ENCODE assay signal across 22 cellular contexts in genomic region chr9:115913666-115914065, GRCh38.
A peak's percentile ranks its signal among the peaks of the same experiment; 100 is the strongest.
DNase-seq lines count a peak whose midpoint lies in the region; ATAC-seq and TF ChIP-seq lines count a peak whose summit lies in the region.
"Had no signal": no experiment of that assay in that cellular context is flagged by ENCODE, and none has a peak within 500 bp of the region (broad histone marks: within the 10 kb centered on the region; RNA-seq: fewer than 3 reads in every experiment).

No MANE protein-coding gene starts in this region.

- TF ChIP-seq CTCF in epithelial cell of esophagus (IDR thresholded peaks at IDR 0.05; ENCODE audit: insufficient read depth, low read depth, low read length, missing control alignments): no peak
- no peak for TF ChIP-seq CTCF in GM10248 (IDR thresholded peaks at IDR 0.05; ENCODE audit: control extremely low read depth, extremely low read depth, low read depth, missing control alignments)
- TF ChIP-seq CTCF in colonic mucosa (IDR thresholded peaks at IDR 0.05): no peak

- intact Hi-C loops in posterior cingulate gyrus (cut with DNase I) (no loop called here), colonic mucosa (cut with DNase I) (no loop called here)

- POLR2A ChIA-PET in GM10248 (lab: Yijun Ruan, JAX): no interaction called here

- no peak overlapping the region for H3K27ac ChIP-seq in colonic mucosa
- H3K27ac ChIP-seq: epithelial cell of prostate, thyroid gland had no signal

- H3K36me3 ChIP-seq in colonic mucosa: no peaks in the 10 kb centered on the region
- H3K36me3 ChIP-seq: thyroid gland had no signal

- CTCF ChIA-PET in GM10248 (lab: Yijun Ruan, JAX): interaction anchor here (1.3 kb wide), 1 partner anchor 12 kb away, joined by 4 read pairs; no protein-coding TSS in a partner anchor

- no peaks in the 10 kb centered on the region for H3K9me3 ChIP-seq in colonic mucosa
- H3K9me3 ChIP-seq: thyroid gland had no signal

- DNase-seq in AG08396 (ENCODE audit: low spot score): peak; percentile 16
- peak; percentile 4 for DNase-seq in LHCN-M2 (ENCODE audit: low read depth)
- peak; percentile 1 for DNase-seq in epithelial cell of esophagus (ENCODE audit: low read depth)
- peak; percentile 4 for DNase-seq in kidney tubule cell (ENCODE audit: low spot score)
- no peak for DNase-seq in GM10248 (ENCODE audit: extremely low spot score)
- DNase-seq in posterior cingulate gyrus: no peak
- no peak for DNase-seq in colonic mucosa
- DNase-seq: ACHN; activated CD4-positive, alpha-beta T cell treated with anti-CD3 and anti-CD28 coated beads, Interleukin-2, amount 10 ng/mL, durations not matched to agents 7 days and 5 days; activated naive CD4-positive, alpha-beta T cell treated with anti-CD3 and anti-CD28 coated beads, Interleukin-2, amount 50 U/mL, for 16 hours; anterior cingulate cortex; CD4-positive, alpha-beta T cell; cerebellar nuclear complex; kidney; NCI-H1417; NCI-H2081; NCI-H446; NCI-H82; stimulated activated naive CD4-positive, alpha-beta T cell treated with Interleukin-2 at 50 U/mL for 16 hours; thyroid gland had no signal

- no peaks in the 10 kb centered on the region for H3K27me3 ChIP-seq in colonic mucosa
- H3K27me3 ChIP-seq: thyroid gland had no signal

- H3K4me1 ChIP-seq in colonic mucosa: no peaks in the 10 kb centered on the region
- H3K4me1 ChIP-seq: thyroid gland had no signal

- no peak overlapping the region for H3K4me3 ChIP-seq in epithelial cell of esophagus (ENCODE audit: low read length)
- no peak overlapping the region for H3K4me3 ChIP-seq in colonic mucosa
- H3K4me3 ChIP-seq: thyroid gland had no signal

- no peak for ATAC-seq in HG03159 (IDR thresholded peaks at IDR 0.05; ENCODE audit: unreplicated experiment)

- no peak overlapping the region for H3K9ac ChIP-seq in colonic mucosa (ENCODE audit: low read depth in 2 of 2, low read length in 2 of 2)

Comparison
In these comparisons a context has a peak if more than half of its experiments do, and no peak if none do; other contexts are left out.
1. DNase-seq: peak in AG08396 (single experiment), LHCN-M2 (single experiment), epithelial cell of esophagus (single experiment) and kidney tubule cell (single experiment); none in GM10248 (single experiment), posterior cingulate gyrus (0 of 10) and colonic mucosa (single experiment).